Comparison of ENCODE assay signal across 16 cellular contexts in the genomic region with DNA sequence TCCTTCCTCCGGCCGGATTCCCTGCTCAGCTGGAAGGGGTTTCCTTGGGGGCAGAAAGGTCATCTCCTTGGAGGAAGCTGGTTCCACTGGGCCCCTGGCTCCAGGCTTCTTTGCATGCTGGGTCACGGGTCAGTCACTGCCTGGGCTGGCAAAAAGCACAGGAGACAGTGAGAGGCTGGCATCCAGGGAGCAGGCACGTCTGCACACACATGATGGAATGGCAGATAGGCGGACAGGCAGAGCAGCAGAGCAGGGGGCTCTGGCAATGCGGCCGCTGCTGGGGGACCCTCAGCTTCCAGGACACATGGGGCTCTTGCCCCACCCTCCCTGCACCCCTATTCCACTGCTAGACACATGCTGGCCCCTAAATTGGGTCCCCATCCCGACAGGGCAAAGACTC.
"Had no signal": no experiment of that assay in that cellular context is flagged by ENCODE, and none has a peak within 500 bp of the region (broad histone marks: within the 10 kb centered on the region; RNA-seq: fewer than 3 reads in every experiment).

No MANE protein-coding gene starts in this region.

- H2AFZ ChIP-seq: neural progenitor cell had no signal

- H3K4me1 ChIP-seq: left lung, lower lobe of right lung, sigmoid colon had no signal

- H3K27ac ChIP-seq: esophagus squamous epithelium, gastroesophageal sphincter, left lung, lower lobe of right lung, neural progenitor cell, sigmoid colon, skin epidermis, upper lobe of left lung had no signal

- H3K4me3 ChIP-seq: esophagus squamous epithelium, gastroesophageal sphincter, left lung, lower lobe of right lung, neural progenitor cell, sigmoid colon, skin epidermis, upper lobe of left lung had no signal

- H3K9me3 ChIP-seq: esophagus squamous epithelium, gastroesophageal sphincter, left lung, lower lobe of right lung, sigmoid colon, upper lobe of left lung had no signal

- DNase-seq: effector memory CD8-positive, alpha-beta T cell; esophagus squamous epithelium; foreskin fibroblast; glutamatergic neuron; midbrain; occipital lobe; sigmoid colon; stimulated activated CD4-positive, alpha-beta T cell treated with anti-CD3 and anti-CD28 coated beads, Interleukin-12 subunit alpha, Interleukin-12 subunit beta, amount 100 ng/mL, for 4 hours; stimulated activated naive CD4-positive, alpha-beta T cell had no signal

- H3K9ac ChIP-seq: neural progenitor cell had no signal

- ATAC-seq: effector memory CD8-positive, alpha-beta T cell; natural killer cell treated with Interleukin-12 subunit alpha and Interleukin-12 subunit beta and Interleukin-15 and Interleukin-18, amount 100 ng/mL, for 72 hours had no signal

- H3K27me3 ChIP-seq: gastroesophageal sphincter, left lung, neural progenitor cell, sigmoid colon, upper lobe of left lung had no signal

- H3K4me2 ChIP-seq: neural progenitor cell had no signal

- H3K36me3 ChIP-seq: neural progenitor cell, sigmoid colon had no signal
